In genomic region chr17:38715216-38715943, GRCh38 we compare ENCODE assay signal across 16 cellular contexts. TPM values are rescaled to one million over a fixed set of nuclear protein-coding genes. Genes with fewer than 3 reads are reported as not detected.
A peak's percentile ranks its signal among the peaks of the same experiment; 100 is the strongest.
DNase-seq lines count a peak whose midpoint lies in the region; TF ChIP-seq lines count a peak whose summit lies in the region.
"Had no signal": no experiment of that assay in that cellular context is flagged by ENCODE, and none has a peak within 500 bp of the region (broad histone marks: within the 10 kb centered on the region; RNA-seq: fewer than 3 reads in every experiment).

No MANE protein-coding gene starts in this region.

- no peak overlapping the region for H2AK5ac ChIP-seq in H9 (ENCODE audit: insufficient read length, low read length)

- H2BK20ac ChIP-seq in H9 (ENCODE audit: low read depth, low read length, poor library complexity, severe bottlenecking) = no peak overlapping the region

- WGBS in H9 (ENCODE audit: extremely low coverage, insufficient read length, low lambda C conversion rate) = no CpG with 5 or more reads among the region's 9 CpGs

- DNase-seq in T-helper 2 cell treated with Interferon-gamma antibody and Interleukin-4, amounts not matched to agents 5 μg/mL and 100 μg/mL, for 36 hours (ENCODE audit: low spot score) = no peak
- DNase-seq in T-helper 2 cell = no peak
- no peak for DNase-seq in H9
- DNase-seq in neural crest cell (ENCODE audit: low read depth, low spot score) = no peak
- DNase-seq in SJCRH30 = no peak
- DNase-seq in effector CD8-positive, alpha-beta T cell (lab: John Stamatoyannopoulos, UW) = no peak
- DNase-seq in NCI-H2029 treated with DMSO at 0.1 percent for 48 hours (lab: John Stamatoyannopoulos, UW) = no peak
- DNase-seq: esophagus squamous epithelium, heart left ventricle, HFFc6, mucosa of descending colon, NCI-H1694, OCI-M1 had no signal

- no peak overlapping the region for H3K4ac ChIP-seq in H9 (ENCODE audit: low read depth, low read length)

- H3K27me3 Mint-ChIP-seq in T-helper 2 cell treated with Interferon-gamma antibody and Interleukin-4, amounts not matched to agents 5 μg/mL and 100 μg/mL, for 36 hours (ENCODE audit: low read depth) = no peaks in the 10 kb centered on the region
- peaks cover 40% of the 10 kb centered on the region for H3K27me3 Mint-ChIP-seq in H9 (ENCODE audit: low read depth)
- no peaks in the 10 kb centered on the region for H3K27me3 Mint-ChIP-seq in activated naive CD8-positive, alpha-beta T cell
- H3K27me3 Mint-ChIP-seq in neural crest cell (ENCODE audit: low read depth) = peaks cover 10% of the 10 kb centered on the region
- H3K27me3 Mint-ChIP-seq: dendritic cell treated with granulocyte-macrophage colony-stimulating factor and Interleukin-4, amounts not matched to agents 40 ng/mL and 50 ng/mL, for 4 days had no signal

- H3K27me3 ChIP-seq in H9 (ENCODE audit: insufficient read depth, low read length) (no peaks in the 10 kb centered on the region; the same call in 1 of the 2 replicates), SJCRH30 (no peaks in the 10 kb centered on the region)
- H3K27me3 ChIP-seq: esophagus squamous epithelium, heart left ventricle had no signal

- H2AFZ ChIP-seq in H9 (ENCODE audit: low read length) = no peak overlapping the region
- H2AFZ ChIP-seq: parathyroid adenoma had no signal

- peak overlapping the region; percentile 62 for H3K27ac Mint-ChIP-seq in T-helper 2 cell treated with Interferon-gamma antibody and Interleukin-4, amounts not matched to agents 5 μg/mL and 100 μg/mL, for 36 hours
- H3K27ac Mint-ChIP-seq in H9 = peak overlapping the region in 2 of 3 experiments; percentile 12 to 41; a peak in 2 of 7 replicates
- peak overlapping the region; percentile 86 for H3K27ac Mint-ChIP-seq in activated naive CD8-positive, alpha-beta T cell
- peak overlapping the region; percentile 57 for H3K27ac Mint-ChIP-seq in neural crest cell (ENCODE audit: unreplicated experiment)
- H3K27ac Mint-ChIP-seq: dendritic cell treated with granulocyte-macrophage colony-stimulating factor and Interleukin-4, amounts not matched to agents 40 ng/mL and 50 ng/mL, for 4 days; HFFc6 had no signal

- H3K9me3 Mint-ChIP-seq in T-helper 2 cell treated with Interferon-gamma antibody and Interleukin-4, amounts not matched to agents 5 μg/mL and 100 μg/mL, for 36 hours = no peaks in the 10 kb centered on the region
- H3K9me3 Mint-ChIP-seq in H9 (no peaks in the 10 kb centered on the region), neural crest cell (no peaks in the 10 kb centered on the region)
- no peaks in the 10 kb centered on the region for H3K9me3 Mint-ChIP-seq in activated naive CD8-positive, alpha-beta T cell (ENCODE audit: low read depth)
- H3K9me3 Mint-ChIP-seq: dendritic cell treated with granulocyte-macrophage colony-stimulating factor and Interleukin-4, amounts not matched to agents 40 ng/mL and 50 ng/mL, for 4 days; HFFc6 had no signal

- H4K5ac ChIP-seq in H9 (ENCODE audit: insufficient read length, low read depth, low read length) = no peak overlapping the region

- H2BK12ac ChIP-seq in H9 (ENCODE audit: insufficient read length, low read depth, low read length) = no peak overlapping the region

- H3K4me3 Mint-ChIP-seq in T-helper 2 cell treated with Interferon-gamma antibody and Interleukin-4, amounts not matched to agents 5 μg/mL and 100 μg/mL, for 36 hours = no peak overlapping the region
- peak overlapping the region in 1 of 2 experiments; percentile 57; a peak in 2 of 5 replicates for H3K4me3 Mint-ChIP-seq in H9
- H3K4me3 Mint-ChIP-seq in activated naive CD8-positive, alpha-beta T cell = peak overlapping the region; percentile 62
- H3K4me3 Mint-ChIP-seq in neural crest cell = no peak overlapping the region
- H3K4me3 Mint-ChIP-seq: dendritic cell treated with granulocyte-macrophage colony-stimulating factor and Interleukin-4, amounts not matched to agents 40 ng/mL and 50 ng/mL, for 4 days; HFFc6 had no signal

- H3K4me3 ChIP-seq in SJCRH30 = no peak overlapping the region
- H3K4me3 ChIP-seq: esophagus squamous epithelium, heart left ventricle, mucosa of descending colon had no signal

- H3K36me3 Mint-ChIP-seq in T-helper 2 cell treated with Interferon-gamma antibody and Interleukin-4, amounts not matched to agents 5 μg/mL and 100 μg/mL, for 36 hours (ENCODE audit: low read depth) = peaks cover 53% of the 10 kb centered on the region
- H3K36me3 Mint-ChIP-seq in H9 (ENCODE audit: insufficient read depth in 1 of 3, low read depth in 3 of 3) = peaks cover 6 to 15% (median 10%) of the 10 kb centered on the region in 3 experiments; a peak in 6 of 7 replicates
- H3K36me3 Mint-ChIP-seq in activated naive CD8-positive, alpha-beta T cell = peaks cover 7% of the 10 kb centered on the region
- peaks cover 7% of the 10 kb centered on the region for H3K36me3 Mint-ChIP-seq in neural crest cell (ENCODE audit: low read depth)

- no peak for TF ChIP-seq CTCF in H9 (conservative IDR thresholded peaks at IDR 0.05)
- TF ChIP-seq CTCF in neural crest cell (conservative IDR thresholded peaks at IDR 0.05) = no peak

- H3K79me1 ChIP-seq in H9 (ENCODE audit: insufficient read depth, low read depth, low read length, poor library complexity, severe bottlenecking) = no peaks in the 10 kb centered on the region

- H2BK15ac ChIP-seq in H9 (ENCODE audit: low read depth, low read length) = no peak overlapping the region

- H3K23ac ChIP-seq in H9 (ENCODE audit: insufficient read length, low read depth, low read length) = no peak overlapping the region

- no peak overlapping the region for H4K91ac ChIP-seq in H9 (ENCODE audit: insufficient read length, low read depth, low read length)

- H3K18ac ChIP-seq in H9 (ENCODE audit: insufficient read length, low read depth, low read length) = peak overlapping the region; percentile 54

- H4K8ac ChIP-seq in H9 (replicated peaks; ENCODE audit: insufficient read length, low read depth, low read length) = no peak overlapping the region

- H3K9ac ChIP-seq in H9 (ENCODE audit: extremely low read depth, insufficient read length, low read length) = no peak overlapping the region
- H3K9ac ChIP-seq: parathyroid adenoma had no signal

- peaks cover 3% of the 10 kb centered on the region; the same call in 1 of the 2 replicates for H3K4me1 ChIP-seq in H9 (ENCODE audit: insufficient read depth, low read length)
- peaks cover 8% of the 10 kb centered on the region for H3K4me1 ChIP-seq in SJCRH30
- H3K4me1 ChIP-seq: parathyroid adenoma had no signal

- no peaks in the 10 kb centered on the region for H3K79me2 ChIP-seq in H9 (ENCODE audit: insufficient read depth, low read length)
- H3K79me2 ChIP-seq: parathyroid adenoma had no signal

- H3K4me1 Mint-ChIP-seq in T-helper 2 cell treated with Interferon-gamma antibody and Interleukin-4, amounts not matched to agents 5 μg/mL and 100 μg/mL, for 36 hours (ENCODE audit: low read depth) = peaks cover 14% of the 10 kb centered on the region
- peaks cover 36 to 69% of the 10 kb centered on the region in 2 experiments for H3K4me1 Mint-ChIP-seq in H9
- peaks cover 40% of the 10 kb centered on the region for H3K4me1 Mint-ChIP-seq in activated naive CD8-positive, alpha-beta T cell (ENCODE audit: low read depth)
- peaks cover 12% of the 10 kb centered on the region for H3K4me1 Mint-ChIP-seq in neural crest cell

- H3K9me3 ChIP-seq in H9 (ENCODE audit: control insufficient read depth, low read depth, low read length) (no peaks in the 10 kb centered on the region), SJCRH30 (replicated peaks) (no peaks in the 10 kb centered on the region)
- H3K9me3 ChIP-seq: esophagus squamous epithelium, heart left ventricle, mucosa of descending colon had no signal

- H3K27ac ChIP-seq in H9 (ENCODE audit: insufficient read length, low read depth, low read length) (no peak overlapping the region), SJCRH30 (no peak overlapping the region)
- H3K27ac ChIP-seq: esophagus squamous epithelium, heart left ventricle, parathyroid adenoma had no signal

- H3T11ph ChIP-seq in H9 (ENCODE audit: low read length) = no peak overlapping the region

- peak overlapping the region; percentile 7 for H3K4me2 ChIP-seq in H9 (ENCODE audit: insufficient read depth, insufficient read length, low read length)

- H3K36me3 ChIP-seq in SJCRH30 = peaks cover 12% of the 10 kb centered on the region; the same call in 1 of the 2 replicates

- peak overlapping the region; percentile 58 for H3K14ac ChIP-seq in H9 (ENCODE audit: insufficient read depth, low read length)

- H2BK5ac ChIP-seq in H9 (ENCODE audit: insufficient read length, low read length) = no peak overlapping the region

- no peak overlapping the region for H2BK120ac ChIP-seq in H9 (ENCODE audit: low read depth, low read length, poor library complexity, severe bottlenecking)

- peaks cover 2% of the 10 kb centered on the region for H3K23me2 ChIP-seq in H9 (ENCODE audit: insufficient read length, low read depth, low read length, poor library complexity, severe bottlenecking)

- no peak overlapping the region for H3K56ac ChIP-seq in H9 (ENCODE audit: insufficient read length, low read depth, low read length)

- H4K20me1 ChIP-seq in H9 (ENCODE audit: control insufficient read depth, insufficient read depth, insufficient read length) = no peaks in the 10 kb centered on the region

RNA-seq across cellular contexts. Expression of gene MLLT6, which starts 10.3 kb away (rescaled TPM):
- 25.1 and 26.4 TPM in 2 replicates for total RNA-seq in H9 (2021)
- 79.6 and 85.1 TPM in 2 replicates for total RNA-seq in neural crest cell
- 24.2 and 35.5 TPM in 2 replicates for total RNA-seq in SJCRH30 (2014; rRNA removed; shearing (Covaris generic))

RNA-seq across cellular contexts. Expression of gene CISD3, which starts 14.8 kb away (rescaled TPM):
- total RNA-seq in H9 (2021) (10.7 and 11.2 TPM in 2 replicates), neural crest cell (9.0 and 11.0 TPM in 2 replicates)
- 11.6 and 14.5 TPM in 2 replicates for total RNA-seq in SJCRH30 (2014; rRNA removed; shearing (Covaris generic))

RNA-seq across cellular contexts. Expression of gene PCGF2, which starts 32.8 kb away (rescaled TPM):
- total RNA-seq in H9 (2021) (106 and 116 TPM in 2 replicates), neural crest cell (108 and 116 TPM in 2 replicates)
- total RNA-seq in SJCRH30 (2014; rRNA removed; shearing (Covaris generic)) = 10.7 and 13.8 TPM in 2 replicates

RNA-seq across cellular contexts. Expression of gene PSMB3, which starts 37.2 kb away (rescaled TPM):
- total RNA-seq in H9 (2021) (242 and 252 TPM in 2 replicates), neural crest cell (193 and 203 TPM in 2 replicates)
- 239 and 280 TPM in 2 replicates for total RNA-seq in SJCRH30 (2014; rRNA removed; shearing (Covaris generic))

RNA-seq across cellular contexts. Expression of gene EPOP, which starts 40.6 kb away (rescaled TPM):
- total RNA-seq in H9 (2021) (5.9 and 6.1 TPM in 2 replicates), neural crest cell (13.0 and 13.8 TPM in 2 replicates)
- 6.1 and 6.6 TPM in 2 replicates for total RNA-seq in SJCRH30 (2014; rRNA removed; shearing (Covaris generic))

Comparison
In these comparisons a context has a peak if more than half of its experiments do, and no peak if none do; other contexts are left out.
1. H3K27ac Mint-ChIP-seq: peak in every context shown above with its lines; median percentile 86 in activated naive CD8-positive, alpha-beta T cell; 62 in T-helper 2 cell treated with Interferon-gamma antibody and Interleukin-4, amounts not matched to agents 5 μg/mL and 100 μg/mL, for 36 hours; 57 in neural crest cell; 26 in H9.